ENCODE assay signal across 9 cellular contexts in genomic region chr19:44334639-44335038, GRCh38. TPM values are rescaled to one million over a fixed set of nuclear protein-coding genes. Genes with fewer than 3 reads are reported as not detected.
"Had no signal": no experiment of that assay in that cellular context is flagged by ENCODE, and none has a peak within 500 bp of the region (broad histone marks: within the 10 kb centered on the region; RNA-seq: fewer than 3 reads in every experiment).

No MANE protein-coding gene starts in this region.

RNA-seq across cellular contexts. Expression of gene ZNF112, which starts 21.8 kb away (rescaled TPM):
- total RNA-seq: activated CD4-positive, alpha-beta memory T cell treated with anti-CD3 and anti-CD28 coated beads, Interleukin-2, amount 10 ng/mL, durations not matched to agents 7 days and 5 days; activated CD4-positive, alpha-beta T cell treated with anti-CD3 and anti-CD28 coated beads, Interleukin-2, amount 10 ng/mL, durations not matched to agents 7 days and 5 days; activated CD8-positive, alpha-beta memory T cell treated with anti-CD3 and anti-CD28 coated beads, Interleukin-2, amount 10 ng/mL, durations not matched to agents 7 days and 5 days; activated CD8-positive, alpha-beta T cell treated with anti-CD3 and anti-CD28 coated beads, Interleukin-2, amount 10 ng/mL, durations not matched to agents 7 days and 5 days; activated naive CD4-positive, alpha-beta T cell treated with anti-CD3 and anti-CD28 coated beads, Interleukin-2, amount 50 U/mL, for 72 hours; activated T-helper 2 cell treated with anti-CD3 and anti-CD28 coated beads, Interferon-gamma antibody, Interleukin-2, Interleukin-4, amounts not matched to agents 10 μg/mL and 5 μg/mL and 100 μg/mL, durations not matched to agents 14 hours and 24 hours and 36 hours; T-helper 1 cell treated with Interleukin-12 subunit alpha and Interleukin-12 subunit beta and Interleukin-4 antibody, amounts not matched to agents 30 ng/mL and 1 ng/mL, for 36 hours; T-helper 17 cell; T-helper 2 cell treated with Interferon-gamma antibody and Interleukin-4, amounts not matched to agents 100 ng/mL and 5 ng/mL, for 36 hours had no signal
